ENCODE assay signal across 1 cellular context in genomic region chr9:122126340-122127333, GRCh38.
TF ChIP-seq lines count a peak whose summit lies in the region.

No MANE protein-coding gene starts in this region.

TF ChIP-seq in H1, 55 proteins besides CTCF, POLR2A, EP300 and RAD21:
- TF ChIP-seq SIX5 (IDR thresholded peaks at IDR 0.05; ENCODE audit: low read depth, low read length) (no peak), EZH2 (IDR thresholded peaks at IDR 0.05; ENCODE audit: low read depth, low read length, severe bottlenecking) (peak; percentile 31), SUZ12 (IDR thresholded peaks at IDR 0.05; ENCODE audit: low read length) (peak; percentile 43), CBX8 (IDR thresholded peaks at IDR 0.05; ENCODE audit: borderline replicate concordance, low read depth, low read length) (no peak), CEBPB (IDR thresholded peaks at IDR 0.05; ENCODE audit: low read depth, low read length) (no peak), JUN (IDR thresholded peaks at IDR 0.05; ENCODE audit: low read depth, low read length) (no peak), ZNF274 (IDR thresholded peaks at IDR 0.05; ENCODE audit: borderline replicate concordance, extremely low read depth, low read length) (no peak), RFX5 (IDR thresholded peaks at IDR 0.05; ENCODE audit: borderline replicate concordance, low read depth, low read length) (no peak), EGR1 (IDR thresholded peaks at IDR 0.05; ENCODE audit: borderline replicate concordance, low read depth, low read length) (peak; percentile 20; the same call in 1 of the 2 replicates), TEAD4 (IDR thresholded peaks at IDR 0.05; ENCODE audit: low read depth, low read length) (peak; percentile 95), PHF8 (conservative IDR thresholded peaks at IDR 0.05; ENCODE audit: low read depth, low read length) (no peak), ATF3 (IDR thresholded peaks at IDR 0.05; ENCODE audit: insufficient read depth, low read depth, low read length) (no peak), BCL11A (IDR thresholded peaks at IDR 0.05; ENCODE audit: low read depth in 2 of 2, low read length in 2 of 2) (no peak), KDM5A (IDR thresholded peaks at IDR 0.05; ENCODE audit: low read length) (no peak), NRF1 (IDR thresholded peaks at IDR 0.05; ENCODE audit: low read depth, low read length) (no peak), POU5F1 (IDR thresholded peaks at IDR 0.05; ENCODE audit: low read depth, low read length) (no peak), RNF2 (IDR thresholded peaks at IDR 0.05; ENCODE audit: borderline replicate concordance, low read depth, low read length, missing control alignments, poor library complexity, severe bottlenecking) (no peak), SP1 (IDR thresholded peaks at IDR 0.05; ENCODE audit: low read depth, low read length) (peak; percentile 51; the same call in 1 of the 2 replicates), SIN3A (conservative IDR thresholded peaks at IDR 0.05 in 1 of 2, IDR thresholded peaks at IDR 0.05 in 1 of 2; ENCODE audit: low read depth in 1 of 2, low read length in 2 of 2) (peak in 1 of 2 experiments; percentile 74; a peak in 1 of 4 replicates), BRCA1 (IDR thresholded peaks at IDR 0.05; ENCODE audit: low read depth, low read length) (no peak), POLR2AphosphoS5 (IDR thresholded peaks at IDR 0.05; ENCODE audit: low read depth, low read length) (no peak), MAFK (IDR thresholded peaks at IDR 0.05; ENCODE audit: low read depth, low read length) (no peak), NANOG (IDR thresholded peaks at IDR 0.05; ENCODE audit: insufficient read depth, low read depth, low read length, poor library complexity, severe bottlenecking) (no peak), KDM1A (IDR thresholded peaks at IDR 0.05; ENCODE audit: borderline replicate concordance, low read length) (peak; percentile 57; the same call in 1 of the 2 replicates), GTF2F1 (IDR thresholded peaks at IDR 0.05; ENCODE audit: borderline replicate concordance, low read depth, low read length) (no peak), YY1 (IDR thresholded peaks at IDR 0.05; ENCODE audit: low read depth, low read length) (no peak), RXRA (IDR thresholded peaks at IDR 0.05; ENCODE audit: insufficient read depth, low read depth, low read length) (no peak), ASH2L (IDR thresholded peaks at IDR 0.05; ENCODE audit: low read length) (peak; percentile 63), SRF (IDR thresholded peaks at IDR 0.05; ENCODE audit: low read depth, low read length) (no peak)
- TF ChIP-seq, protein P1, sequence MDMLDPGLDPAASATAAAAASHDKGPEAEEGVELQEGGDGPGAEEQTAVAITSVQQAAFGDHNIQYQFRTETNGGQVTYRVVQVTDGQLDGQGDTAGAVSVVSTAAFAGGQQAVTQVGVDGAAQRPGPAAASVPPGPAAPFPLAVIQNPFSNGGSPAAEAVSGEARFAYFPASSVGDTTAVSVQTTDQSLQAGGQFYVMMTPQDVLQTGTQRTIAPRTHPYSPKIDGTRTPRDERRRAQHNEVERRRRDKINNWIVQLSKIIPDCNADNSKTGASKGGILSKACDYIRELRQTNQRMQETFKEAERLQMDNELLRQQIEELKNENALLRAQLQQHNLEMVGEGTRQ (IDR thresholded peaks at IDR 0.05; ENCODE audit: low read length), result no peak
- TF ChIP-seq, protein P2, sequence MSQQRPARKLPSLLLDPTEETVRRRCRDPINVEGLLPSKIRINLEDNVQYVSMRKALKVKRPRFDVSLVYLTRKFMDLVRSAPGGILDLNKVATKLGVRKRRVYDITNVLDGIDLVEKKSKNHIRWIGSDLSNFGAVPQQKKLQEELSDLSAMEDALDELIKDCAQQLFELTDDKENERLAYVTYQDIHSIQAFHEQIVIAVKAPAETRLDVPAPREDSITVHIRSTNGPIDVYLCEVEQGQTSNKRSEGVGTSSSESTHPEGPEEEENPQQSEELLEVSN (IDR thresholded peaks at IDR 0.05), result no peak
